Comparison of ENCODE assay signal across 9 cellular contexts in the genomic region with DNA sequence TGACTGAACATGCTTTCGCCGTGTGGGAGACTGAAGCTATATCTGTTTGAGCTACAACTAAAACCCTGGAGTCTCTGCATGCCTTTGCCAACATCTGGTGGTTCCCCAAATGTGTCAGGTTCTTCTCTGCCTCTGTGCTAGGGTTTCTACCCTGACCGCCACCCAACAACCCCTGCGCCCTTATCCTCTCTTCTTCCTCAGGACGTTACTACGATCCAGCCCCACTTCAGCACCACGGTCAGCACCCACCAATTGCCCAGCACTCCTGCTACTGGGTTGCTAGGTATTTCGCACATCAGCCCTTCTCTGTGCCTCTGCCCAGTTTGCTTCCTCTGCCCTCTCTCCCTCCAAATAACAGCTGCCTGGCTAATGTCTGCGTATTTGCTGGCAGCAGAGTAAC.
DNase-seq lines count a peak whose midpoint lies in the region; ATAC-seq, FAIRE-seq and TF ChIP-seq lines count a peak whose summit lies in the region.
"Had no signal": no experiment of that assay in that cellular context is flagged by ENCODE, and none has a peak within 500 bp of the region (broad histone marks: within the 10 kb centered on the region; RNA-seq: fewer than 3 reads in every experiment).

No MANE protein-coding gene starts in this region.

- no peak for FAIRE-seq in GM12892 (lab: Jason Lieb, UNC)

- WGBS in mesenchymal stem cell, result 54% methylated on average over 8 of the region's 9 CpGs

- H2BK120ac ChIP-seq in mesenchymal stem cell (ENCODE audit: low read depth, low read length), result no peak overlapping the region

- no peak overlapping the region for H3K27ac ChIP-seq in mesenchymal stem cell (ENCODE audit: low read length, poor library complexity, severe bottlenecking)

- no peak overlapping the region for H3K14ac ChIP-seq in mesenchymal stem cell (ENCODE audit: low read length in 2 of 2)

- H2AFZ ChIP-seq in mesenchymal stem cell (ENCODE audit: low read depth, low read length), result no peak overlapping the region

- peaks cover 4% of the 10 kb centered on the region for H3K27me3 Mint-ChIP-seq in activated naive CD8-positive, alpha-beta T cell treated with anti-CD3 and anti-CD28 coated beads, Interleukin-2, amount 50 U/mL, for 24 hours

- no peak overlapping the region for H3K4me3 Mint-ChIP-seq in activated naive CD8-positive, alpha-beta T cell treated with anti-CD3 and anti-CD28 coated beads, Interleukin-2, amount 50 U/mL, for 24 hours

- H3K9ac ChIP-seq in mesenchymal stem cell (ENCODE audit: low read length), result no peak overlapping the region

- no peak overlapping the region for H3K4me2 ChIP-seq in mesenchymal stem cell (ENCODE audit: low read length, poor library complexity, severe bottlenecking)

- DNase-seq in ELR (ENCODE audit: low read depth), result peak; percentile 48
- DNase-seq in KG1 (lab: John Stamatoyannopoulos, UW), result peak; percentile 52
- peak; percentile 30 for DNase-seq in activated naive CD8-positive, alpha-beta T cell treated with anti-CD3 and anti-CD28 coated beads, Interleukin-2, amount 50 U/mL, for 24 hours
- peak; percentile 47 for DNase-seq in mesenchymal stem cell
- DNase-seq in DMS114 treated with DMSO at 0.1 percent for 48 hours (lab: John Stamatoyannopoulos, UW; ENCODE audit: unreplicated experiment), result no peak
- DNase-seq in GM12892 (ENCODE audit: insufficient read length), result no peak
- DNase-seq: NCI-H187 treated with DMSO at 0.1 percent for 48 hours had no signal

- H2BK15ac ChIP-seq in mesenchymal stem cell (ENCODE audit: low read depth, poor library complexity, severe bottlenecking), result no peak overlapping the region

- TF ChIP-seq POLR2A in GM12892 (IDR thresholded peaks at IDR 0.05; ENCODE audit: low read depth, low read length), result no peak

- no peaks in the 10 kb centered on the region for H3K9me3 ChIP-seq in mesenchymal stem cell (ENCODE audit: control insufficient read depth, low read length)

- no peaks in the 10 kb centered on the region for H3K27me3 ChIP-seq in mesenchymal stem cell (ENCODE audit: control insufficient read depth in 1 of 2, insufficient read depth in 1 of 2, low read length in 2 of 2)

- H3K79me1 ChIP-seq in mesenchymal stem cell (replicated peaks; ENCODE audit: low read length, poor library complexity, severe bottlenecking), result peaks cover 2% of the 10 kb centered on the region

- no peak overlapping the region for H3K27ac Mint-ChIP-seq in activated naive CD8-positive, alpha-beta T cell treated with anti-CD3 and anti-CD28 coated beads, Interleukin-2, amount 50 U/mL, for 24 hours

- H3K23ac ChIP-seq in mesenchymal stem cell (ENCODE audit: low read length in 2 of 2), result no peak overlapping the region

- H3K4ac ChIP-seq in mesenchymal stem cell (ENCODE audit: low read depth in 1 of 2, low read length in 2 of 2), result no peak overlapping the region

- peaks cover 12% of the 10 kb centered on the region for H3K4me1 ChIP-seq in mesenchymal stem cell (ENCODE audit: control insufficient read depth, insufficient read depth, low read depth, low read length)

- no peaks in the 10 kb centered on the region for H3K36me3 Mint-ChIP-seq in activated naive CD8-positive, alpha-beta T cell treated with anti-CD3 and anti-CD28 coated beads, Interleukin-2, amount 50 U/mL, for 24 hours (ENCODE audit: low read depth)

- H4K8ac ChIP-seq in mesenchymal stem cell (ENCODE audit: low read length), result no peak overlapping the region

- no peak overlapping the region for H2BK12ac ChIP-seq in mesenchymal stem cell (ENCODE audit: low read length in 2 of 2)

- no peak overlapping the region for H4K91ac ChIP-seq in mesenchymal stem cell (ENCODE audit: low read length)

- H3K18ac ChIP-seq in mesenchymal stem cell (ENCODE audit: low read depth in 1 of 2, low read length in 2 of 2), result no peak overlapping the region

- no peak for ATAC-seq in activated naive CD8-positive, alpha-beta T cell treated with anti-CD3 and anti-CD28 coated beads, Interleukin-2, amount 50 U/mL, for 24 hours
- ATAC-seq in GM21576 (IDR thresholded peaks at IDR 0.05; ENCODE audit: unreplicated experiment) (no peak), HG03108 (IDR thresholded peaks at IDR 0.05; ENCODE audit: unreplicated experiment) (no peak)

- no peak overlapping the region for H2BK5ac ChIP-seq in mesenchymal stem cell (ENCODE audit: low read depth, low read length, poor library complexity, severe bottlenecking)

- H3K4me3 ChIP-seq in mesenchymal stem cell (ENCODE audit: insufficient read depth in 1 of 2, low read depth in 1 of 2, low read length in 2 of 2), result no peak overlapping the region

- no peaks in the 10 kb centered on the region for H3K4me1 Mint-ChIP-seq in activated naive CD8-positive, alpha-beta T cell treated with anti-CD3 and anti-CD28 coated beads, Interleukin-2, amount 50 U/mL, for 24 hours

- peaks cover 0 to 4% of the 10 kb centered on the region in 2 experiments for H3K36me3 ChIP-seq in mesenchymal stem cell (ENCODE audit: control insufficient read depth in 1 of 2, insufficient read depth in 2 of 2, low read depth in 1 of 2, low read length in 2 of 2)

- no peaks in the 10 kb centered on the region for H3K9me3 Mint-ChIP-seq in activated naive CD8-positive, alpha-beta T cell treated with anti-CD3 and anti-CD28 coated beads, Interleukin-2, amount 50 U/mL, for 24 hours

- no peak overlapping the region for H2AK5ac ChIP-seq in mesenchymal stem cell (ENCODE audit: low read length, severe bottlenecking)

Comparison
In these comparisons a context has a peak if more than half of its experiments do, and no peak if none do; other contexts are left out.
1. DNase-seq: peak in ELR (single experiment), KG1 (single experiment), activated naive CD8-positive, alpha-beta T cell treated with anti-CD3 and anti-CD28 coated beads, Interleukin-2, amount 50 U/mL, for 24 hours (single experiment) and mesenchymal stem cell (single experiment); none in DMS114 treated with DMSO at 0.1 percent for 48 hours (single experiment) and GM12892 (single experiment).